10 cellular contexts compared by ENCODE assay signal in the genomic region with DNA sequence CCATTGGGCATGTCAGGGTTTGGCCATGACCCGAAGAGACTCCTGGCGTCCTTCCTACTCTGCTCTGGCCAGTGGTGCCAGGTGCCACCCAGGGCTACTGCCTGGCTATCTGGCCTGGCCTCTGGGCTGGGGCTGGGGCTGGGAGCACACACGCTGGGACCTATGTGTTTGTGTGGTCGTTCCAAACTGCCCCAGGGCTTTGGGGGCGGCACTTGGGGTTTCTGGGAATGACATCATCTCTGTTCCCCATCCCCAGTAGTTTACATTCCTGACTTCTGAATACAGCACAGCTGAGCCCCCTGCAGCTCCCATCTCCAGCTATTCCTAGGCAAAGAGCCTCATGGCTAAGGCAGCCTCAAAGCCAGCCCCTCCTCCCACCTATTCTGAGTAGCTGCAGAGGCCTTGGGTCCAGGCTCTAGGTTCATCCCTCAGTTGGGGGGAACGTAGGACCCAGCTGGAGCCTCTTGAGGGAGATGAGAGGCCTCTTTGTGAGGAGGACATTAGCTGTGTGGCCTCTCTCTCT. TPM values are rescaled to one million over a fixed set of nuclear protein-coding genes. Genes with fewer than 3 reads are reported as not detected.
A peak's percentile ranks its signal among the peaks of the same experiment; 100 is the strongest.
DNase-seq lines count a peak whose midpoint lies in the region; ATAC-seq and TF ChIP-seq lines count a peak whose summit lies in the region.
"Had no signal": no experiment of that assay in that cellular context is flagged by ENCODE, and none has a peak within 500 bp of the region (broad histone marks: within the 10 kb centered on the region; RNA-seq: fewer than 3 reads in every experiment).

No MANE protein-coding gene starts in this region.

- H4K20me1 ChIP-seq in IMR-90 (ENCODE audit: insufficient read depth, low read length): no peaks in the 10 kb centered on the region; the same call in none of the 2 replicates

- H3K27me3 ChIP-seq in IMR-90 (ENCODE audit: control insufficient read depth, insufficient read depth, low read length) (no peaks in the 10 kb centered on the region), mesendoderm (ENCODE audit: insufficient read depth, low read length, poor library complexity) (no peaks in the 10 kb centered on the region)
- H3K27me3 ChIP-seq: breast epithelium had no signal

- H4K8ac ChIP-seq in IMR-90 (ENCODE audit: low read depth in 2 of 2, low read length in 2 of 2): peak overlapping the region; percentile 76 to 94
- H4K8ac ChIP-seq in mesendoderm (ENCODE audit: low read depth, low read length): no peak overlapping the region

- peak overlapping the region; percentile 94 for H2BK20ac ChIP-seq in IMR-90 (ENCODE audit: low read depth, low read length)

- H4K91ac ChIP-seq in IMR-90 (ENCODE audit: insufficient read depth, low read depth, low read length): peak overlapping the region; percentile 94

- intact Hi-C loops in IMR-90 (cut with micrococcal nuclease): loop anchor here (2.0 kb wide), 1 partner anchor 39 kb away; no protein-coding TSS in a partner anchor

- POLR2A ChIA-PET in IMR-90 (lab: Charles Lee; ENCODE audit: unreplicated experiment): no interaction called here

- peaks cover 34% of the 10 kb centered on the region for H3K9me1 ChIP-seq in IMR-90 (ENCODE audit: insufficient read depth, low read length)

- H3K4me2 ChIP-seq in IMR-90 (ENCODE audit: low read depth, low read length) (peak overlapping the region; percentile 8; the same call in 1 of the 2 replicates), mesendoderm (ENCODE audit: low read length) (no peak overlapping the region)

- ATAC-seq in IMR-90 (ENCODE audit: low read depth) (peak; percentile 96), GM21576 (IDR thresholded peaks at IDR 0.05; ENCODE audit: unreplicated experiment) (no peak), HG03521 (IDR thresholded peaks at IDR 0.05; ENCODE audit: unreplicated experiment) (no peak)

- H3K4me1 ChIP-seq in IMR-90 (ENCODE audit: control insufficient read depth, insufficient read depth, low read length) (peaks cover 48% of the 10 kb centered on the region), mesendoderm (ENCODE audit: control insufficient read depth, low read depth, low read length) (peaks cover 9% of the 10 kb centered on the region)
- H3K4me1 ChIP-seq: breast epithelium had no signal

- H3K4me3 ChIP-seq in IMR-90 (ENCODE audit: insufficient read depth, low read depth, low read length) (no peak overlapping the region), epithelial cell of esophagus (ENCODE audit: low read length) (no peak overlapping the region), mesendoderm (ENCODE audit: low read length) (no peak overlapping the region)
- H3K4me3 ChIP-seq: breast epithelium had no signal

- H3K23ac ChIP-seq in IMR-90 (ENCODE audit: low read depth, low read length) (peak overlapping the region; percentile 80), mesendoderm (ENCODE audit: low read length) (no peak overlapping the region)

- H3K27ac ChIP-seq in IMR-90 (ENCODE audit: insufficient read depth, low read length) (peak overlapping the region; percentile 91), mesendoderm (ENCODE audit: low read depth, low read length) (no peak overlapping the region)
- H3K27ac ChIP-seq: C4-2B had no signal

- H2AK5ac ChIP-seq in IMR-90 (ENCODE audit: low read depth, low read length) (peak overlapping the region; percentile 95), mesendoderm (ENCODE audit: low read length) (no peak overlapping the region)

- WGBS in IMR-90 (ENCODE audit: extremely low coverage in 2 of 2, insufficient read length in 1 of 2), 2 experiments: no CpG with 5 or more reads among the region's 6 CpGs
- no CpG with 5 or more reads among the region's 6 CpGs for WGBS in mesendoderm (ENCODE audit: extremely low coverage, insufficient coverage, low lambda C conversion rate)

- H2AK9ac ChIP-seq in IMR-90 (replicated peaks; ENCODE audit: low read depth, low read length, poor library complexity): peak overlapping the region; percentile 89

- no peak for TF ChIP-seq POLR2A in IMR-90 (IDR thresholded peaks at IDR 0.05; ENCODE audit: low read depth, low read length)

- H3K79me2 ChIP-seq in mesendoderm (ENCODE audit: control insufficient read depth, insufficient read depth, low read length): no peaks in the 10 kb centered on the region

- H4K5ac ChIP-seq in IMR-90 (ENCODE audit: low read depth, low read length) (peak overlapping the region; percentile 71), mesendoderm (ENCODE audit: low read length) (no peak overlapping the region)

- H2BK120ac ChIP-seq in IMR-90 (ENCODE audit: low read depth, low read length): peak overlapping the region; percentile 89
- H2BK120ac ChIP-seq in mesendoderm (ENCODE audit: low read depth, low read length): no peak overlapping the region

- H3K4ac ChIP-seq in IMR-90 (ENCODE audit: low read depth, low read length): peak overlapping the region; percentile 88
- no peak overlapping the region for H3K4ac ChIP-seq in mesendoderm (ENCODE audit: low read depth, low read length)

- in situ Hi-C loops in IMR-90 (cut with MboI; ENCODE audit: low sequenced_read_pairs): no loop called here

- peaks cover 21 to 72% of the 10 kb centered on the region in 2 experiments; a peak in 3 of 4 replicates for H3K79me1 ChIP-seq in IMR-90 (ENCODE audit: low read depth in 1 of 2, low read length in 2 of 2)
- peaks cover 4% of the 10 kb centered on the region for H3K79me1 ChIP-seq in mesendoderm (ENCODE audit: low read length)

- peak; percentile 93 for DNase-seq in A172 (ENCODE audit: low spot score)
- DNase-seq in IMR-90: peak; percentile 98
- peak; percentile 36 for DNase-seq in epithelial cell of esophagus (ENCODE audit: low read depth)
- DNase-seq in mesendoderm: peak; percentile 94
- DNase-seq in SK-N-DZ (ENCODE audit: low spot score): no peak
- DNase-seq in Kasumi-1 (lab: John Stamatoyannopoulos, UW): no peak

- H3K9me3 ChIP-seq in IMR-90 (ENCODE audit: control insufficient read depth, insufficient read depth, low read length): no peaks in the 10 kb centered on the region
- H3K9me3 ChIP-seq: breast epithelium had no signal

- H2AFZ ChIP-seq in IMR-90 (replicated peaks; ENCODE audit: low read length, poor library complexity): peak overlapping the region; percentile 67

- dilution Hi-C loops in IMR-90 (cut with HindIII; ENCODE audit: low sequenced_read_pairs, unreplicated experiment): no loop called here

- TF ChIP-seq CTCF in IMR-90 (conservative IDR thresholded peaks at IDR 0.05; ENCODE audit: low read depth, low read length) (no peak), epithelial cell of esophagus (IDR thresholded peaks at IDR 0.05; ENCODE audit: insufficient read depth, low read depth, low read length, missing control alignments) (no peak)

- peak overlapping the region; percentile 92 for H3K14ac ChIP-seq in IMR-90 (replicated peaks; ENCODE audit: low read depth, low read length)

- TF ChIP-seq RAD21 in IMR-90 (IDR thresholded peaks at IDR 0.05; ENCODE audit: low read length): no peak

- CTCF ChIA-PET in IMR-90 (lab: Yijun Ruan, JAX): no interaction called here

- peak overlapping the region; percentile 96 for H2BK5ac ChIP-seq in IMR-90 (ENCODE audit: low read depth, low read length, poor library complexity, severe bottlenecking)
- no peak overlapping the region for H2BK5ac ChIP-seq in mesendoderm (ENCODE audit: low read length)

- BruUV-seq in IMR-90 (replicated peaks; lab: Mats Ljungman, UMichigan): no TSS peak

- H3K36me3 ChIP-seq in IMR-90 (ENCODE audit: control insufficient read depth, insufficient read depth, low read length) (peaks cover 57% of the 10 kb centered on the region), mesendoderm (ENCODE audit: control insufficient read depth, insufficient read depth, low read length) (peaks cover 3% of the 10 kb centered on the region)
- H3K36me3 ChIP-seq: breast epithelium had no signal

- H3K9ac ChIP-seq in IMR-90 (ENCODE audit: low read depth, low read length): peak overlapping the region; percentile 71
- peak overlapping the region; percentile 36 for H3K9ac ChIP-seq in mesendoderm (ENCODE audit: low read length)

- H2BK15ac ChIP-seq in IMR-90 (ENCODE audit: low read depth, low read length) (peak overlapping the region; percentile 87; the same call in 2 of the 3 replicates), mesendoderm (replicated peaks; ENCODE audit: low read depth) (no peak overlapping the region)

- H3K56ac ChIP-seq in IMR-90 (ENCODE audit: extremely low read depth, insufficient read depth, low read length) (peak overlapping the region; percentile 88), mesendoderm (ENCODE audit: low read length) (peak overlapping the region; percentile 49)

- H3K18ac ChIP-seq in IMR-90 (ENCODE audit: low read depth, low read length): peak overlapping the region; percentile 70
- H3K18ac ChIP-seq in mesendoderm (ENCODE audit: low read length): no peak overlapping the region

TF ChIP-seq in IMR-90, 13 proteins besides CTCF, POLR2A, EP300 and RAD21 (continues in another document):
- peak; percentile 38; the same call in 1 of the 2 replicates for TF ChIP-seq SMC3 (IDR thresholded peaks at IDR 0.05; ENCODE audit: low read depth, low read length)

RNA-seq across cellular contexts. Expression of a gene that starts 24.3 kb away (rescaled TPM):
- 15.2 and 24.3 TPM in 2 replicates for total RNA-seq in A172 (2014; rRNA removed; shearing (Covaris generic))
- total RNA-seq in IMR-90 (2012; rRNA removed): 18.6 and 19.0 TPM in 2 replicates
- polyA plus RNA-seq in IMR-90 (2012; rRNA removed): 22.5 and 24.6 TPM in 2 replicates
- polyA plus RNA-seq in IMR-90 (2012; cell fraction: cytosol; rRNA removed): 12.6 and 25.0 TPM in 2 replicates
- polyA plus RNA-seq in IMR-90 (2012; cell fraction: nucleus; rRNA removed; ENCODE audit: low replicate concordance): 37.2 and 43.5 TPM in 2 replicates
- 10.9 TPM for polyA plus RNA-seq in mesendoderm (2013, experiment 1 of 2)
- 11.2 TPM for polyA plus RNA-seq in mesendoderm (2013, experiment 2 of 2)
- polyA plus RNA-seq in SK-N-DZ (2014; cell fraction: cytosol; rRNA removed): 6.7 and 8.8 TPM in 2 replicates
- 9.2 and 9.7 TPM in 2 replicates for polyA plus RNA-seq in SK-N-DZ (2014; cell fraction: nucleus; rRNA removed)

RNA-seq across cellular contexts. Expression of a gene that starts 40.6 kb away (rescaled TPM):
- 11.0 and 15.1 TPM in 2 replicates for total RNA-seq in A172 (2014; rRNA removed; shearing (Covaris generic))
- 3.9 and 5.3 TPM in 2 replicates for total RNA-seq in IMR-90 (2012; rRNA removed)
- polyA plus RNA-seq in IMR-90 (2012; rRNA removed): 19.2 and 19.9 TPM in 2 replicates
- 10.6 and 10.8 TPM in 2 replicates for polyA plus RNA-seq in IMR-90 (2012; cell fraction: cytosol; rRNA removed)
- 72.6 and 161 TPM in 2 replicates for polyA plus RNA-seq in IMR-90 (2012; cell fraction: nucleus; rRNA removed; ENCODE audit: low replicate concordance)
- 35.6 TPM for polyA plus RNA-seq in mesendoderm (2013, experiment 1 of 2)
- 34.6 TPM for polyA plus RNA-seq in mesendoderm (2013, experiment 2 of 2)
- 62.6 and 88.5 TPM in 2 replicates for polyA plus RNA-seq in SK-N-DZ (2014; cell fraction: cytosol; rRNA removed)
- 274 and 284 TPM in 2 replicates for polyA plus RNA-seq in SK-N-DZ (2014; cell fraction: nucleus; rRNA removed)

RNA-seq across cellular contexts. Expression of a gene that starts 45.6 kb away (rescaled TPM):
- 5.9 and 15.7 TPM in 2 replicates for total RNA-seq in A172 (2014; rRNA removed; shearing (Covaris generic))
- total RNA-seq in IMR-90 (2012; rRNA removed): 2.8 and 3.6 TPM in 2 replicates
- polyA plus RNA-seq in IMR-90 (2012; rRNA removed): 3.0 and 4.9 TPM in 2 replicates
- polyA plus RNA-seq in IMR-90 (2012; cell fraction: cytosol; rRNA removed): 2.1 and 4.6 TPM in 2 replicates
- 9.8 and 13.4 TPM in 2 replicates for polyA plus RNA-seq in IMR-90 (2012; cell fraction: nucleus; rRNA removed; ENCODE audit: low replicate concordance)
- polyA plus RNA-seq in mesendoderm (2013, experiment 1 of 2): 1.2 TPM
- polyA plus RNA-seq in mesendoderm (2013, experiment 2 of 2): 1.4 TPM
- 6.4 and 6.5 TPM in 2 replicates for polyA plus RNA-seq in SK-N-DZ (2014; cell fraction: cytosol; rRNA removed)
- polyA plus RNA-seq in SK-N-DZ (2014; cell fraction: nucleus; rRNA removed): 24.4 and 25.9 TPM in 2 replicates

Comparison
In these comparisons a context has a peak if more than half of its experiments do, and no peak if none do; other contexts are left out.
1. DNase-seq: peak in A172 (single experiment), IMR-90 (single experiment), epithelial cell of esophagus (single experiment) and mesendoderm (single experiment); none in SK-N-DZ (single experiment) and Kasumi-1 (0 of 2).